29 cellular contexts compared by ENCODE assay signal in genomic region chr21:33031562-33031961, GRCh38. TPM values are rescaled to one million over a fixed set of nuclear protein-coding genes. Genes with fewer than 3 reads are reported as not detected.
"Had no signal": no experiment of that assay in that cellular context is flagged by ENCODE, and none has a peak within 500 bp of the region (broad histone marks: within the 10 kb centered on the region; RNA-seq: fewer than 3 reads in every experiment).

No MANE protein-coding gene starts in this region.

- H3K4me3 ChIP-seq: left lung, lower lobe of right lung, pancreas, psoas muscle, right lobe of liver, smooth muscle cell, testis, thyroid gland, transverse colon, upper lobe of left lung, vagina had no signal

- H3K4me2 ChIP-seq: smooth muscle cell had no signal

- DNase-seq: hippocampal formation; kidney glomerular epithelial cell; left cardiac atrium; left lung; lower lobe of right lung; mammary epithelial cell; mesenchymal stem cell; naive B cell; pancreas; psoas muscle; stimulated activated CD4-positive, alpha-beta T cell treated with anti-CD3 and anti-CD28 coated beads, Interleukin-1b, Interleukin-23, amount 100 ng/mL, for 48 hours; stimulated activated CD4-positive, alpha-beta T cell treated with anti-CD3 and anti-CD28 coated beads, Interleukin-2, amount 100 ng/mL, for 48 hours; stimulated activated CD4-positive, alpha-beta T cell treated with anti-CD3 and anti-CD28 coated beads, Interleukin-4, amount 100 ng/mL, for 4 hours; stimulated activated CD8-positive, alpha-beta memory T cell treated with anti-CD3 and anti-CD28 coated beads, Interleukin-4, amount 100 ng/mL, for 48 hours; stimulated activated naive CD4-positive, alpha-beta T cell treated with Interleukin-2 at 50 U/mL for 16 hours; stimulated activated naive CD8-positive, alpha-beta T cell treated with anti-CD3 and anti-CD28 coated beads, Interleukin-15, amount 100 ng/mL, for 72 hours; testis; thyroid gland; transverse colon; upper lobe of left lung had no signal

- H3K4me1 ChIP-seq: psoas muscle had no signal

- FAIRE-seq: keratinocyte, pancreas had no signal

- H3K27ac ChIP-seq: left lung, lower lobe of right lung, pancreas, psoas muscle, right lobe of liver, testis, thyroid gland, transverse colon, upper lobe of left lung, vagina had no signal

- H3K9me3 ChIP-seq: left lung, lower lobe of right lung, pancreas, psoas muscle, right lobe of liver, testis, thyroid gland, transverse colon, upper lobe of left lung, vagina had no signal

- H3K36me3 ChIP-seq: left lung, lower lobe of right lung, pancreas, right lobe of liver, thyroid gland, transverse colon, upper lobe of left lung, vagina had no signal

RNA-seq across cellular contexts. Expression of gene OLIG2, which starts 5.8 kb away (rescaled TPM):
- total RNA-seq: left cardiac atrium; liver; lower lobe of right lung; mammary epithelial cell; natural killer cell treated with Interleukin-12 subunit alpha and Interleukin-12 subunit beta and Interleukin-15 and Interleukin-18, amount 100 ng/mL, for 72 hours; omental fat pad; right lobe of liver; smooth muscle cell; testis; transverse colon; upper lobe of left lung; urinary bladder; vagina had no signal
- polyA plus RNA-seq: keratinocyte, liver, mammary epithelial cell, pancreas, smooth muscle cell, urinary bladder had no signal

RNA-seq across cellular contexts. Expression of gene OLIG1, which starts 38.4 kb away (rescaled TPM):
- total RNA-seq: mammary epithelial cell, mesothelial cell of epicardium, omental fat pad, right lobe of liver, smooth muscle cell, thyroid gland, transverse colon, urinary bladder, vagina had no signal
- polyA plus RNA-seq: keratinocyte, liver, mammary epithelial cell, smooth muscle cell, urinary bladder had no signal
